8 cellular contexts compared by ENCODE assay signal in genomic region chr10:122051609-122052385, GRCh38.
DNase-seq lines count a peak whose midpoint lies in the region; TF ChIP-seq lines count a peak whose summit lies in the region.

No MANE protein-coding gene starts in this region.

- H3K27ac Mint-ChIP-seq in activated CD4-positive, alpha-beta memory T cell treated with anti-CD3 and anti-CD28 coated beads for 36 hours, result no peak overlapping the region
- H3K27ac Mint-ChIP-seq in activated T-helper 2 cell treated with anti-CD3 and anti-CD28 coated beads, Interferon-gamma antibody, Interleukin-2, Interleukin-4, amounts not matched to agents 10 μg/mL and 5 μg/mL and 100 μg/mL, durations not matched to agents 14 hours and 24 hours and 36 hours, result no peak overlapping the region

- intact Hi-C loops in activated CD4-positive, alpha-beta memory T cell treated with anti-CD3 and anti-CD28 coated beads for 36 hours (cut with micrococcal nuclease), result no loop called here
- intact Hi-C loops in activated T-helper 2 cell treated with anti-CD3 and anti-CD28 coated beads, Interferon-gamma antibody, Interleukin-2, Interleukin-4, amounts not matched to agents 10 μg/mL and 5 μg/mL and 100 μg/mL, durations not matched to agents 14 hours and 24 hours and 36 hours (cut with micrococcal nuclease), result no loop called here

- no peaks in the 10 kb centered on the region; the same call in 1 of the 2 replicates for H3K4me1 ChIP-seq in BE2C

- no peaks in the 10 kb centered on the region for H3K9me3 ChIP-seq in BE2C

- CTCF ChIA-PET in activated CD4-positive, alpha-beta memory T cell treated with anti-CD3 and anti-CD28 coated beads for 36 hours (lab: Charles Lee), result interaction anchor here (0.7 kb wide), 1 partner anchor 11 kb away, joined by 3 read pairs; no protein-coding TSS in a partner anchor

- DNase-seq in BE2C (peak; percentile 58), LNCaP clone FGC (ENCODE audit: low read depth) (peak; percentile 52), coronary artery (ENCODE audit: low spot score) (no peak), medulla oblongata (ENCODE audit: extremely low spot score) (peak; percentile 19), HPDE6-E6E7 (ENCODE audit: extremely low spot score) (no peak)
- no peak for DNase-seq in activated naive CD4-positive, alpha-beta T cell treated with anti-CD3 and anti-CD28 coated beads, Interleukin-2, amount 50 U/mL, for 16 hours
- DNase-seq in activated CD4-positive, alpha-beta memory T cell treated with anti-CD3 and anti-CD28 coated beads for 36 hours, result no peak
- no peak for DNase-seq in activated T-helper 2 cell treated with anti-CD3 and anti-CD28 coated beads, Interferon-gamma antibody, Interleukin-2, Interleukin-4, amounts not matched to agents 10 μg/mL and 5 μg/mL and 100 μg/mL, durations not matched to agents 14 hours and 24 hours and 36 hours (ENCODE audit: low spot score)

- no peaks in the 10 kb centered on the region for H3K36me3 ChIP-seq in BE2C

- no peaks in the 10 kb centered on the region for H3K27me3 ChIP-seq in BE2C

- POLR2A ChIA-PET in activated CD4-positive, alpha-beta memory T cell treated with anti-CD3 and anti-CD28 coated beads for 36 hours (lab: Charles Lee), result no interaction called here

- no peaks in the 10 kb centered on the region for H3K36me3 Mint-ChIP-seq in activated CD4-positive, alpha-beta memory T cell treated with anti-CD3 and anti-CD28 coated beads for 36 hours
- H3K36me3 Mint-ChIP-seq in activated T-helper 2 cell treated with anti-CD3 and anti-CD28 coated beads, Interferon-gamma antibody, Interleukin-2, Interleukin-4, amounts not matched to agents 10 μg/mL and 5 μg/mL and 100 μg/mL, durations not matched to agents 14 hours and 24 hours and 36 hours (ENCODE audit: low read depth), result no peaks in the 10 kb centered on the region

- no peaks in the 10 kb centered on the region for H3K4me1 Mint-ChIP-seq in activated CD4-positive, alpha-beta memory T cell treated with anti-CD3 and anti-CD28 coated beads for 36 hours (ENCODE audit: low read depth)
- H3K4me1 Mint-ChIP-seq in activated T-helper 2 cell treated with anti-CD3 and anti-CD28 coated beads, Interferon-gamma antibody, Interleukin-2, Interleukin-4, amounts not matched to agents 10 μg/mL and 5 μg/mL and 100 μg/mL, durations not matched to agents 14 hours and 24 hours and 36 hours (ENCODE audit: low read depth), result no peaks in the 10 kb centered on the region

- no peak overlapping the region for H3K4me3 ChIP-seq in BE2C (ENCODE audit: low read depth, low read length)
- H3K4me3 ChIP-seq in LNCaP clone FGC (ENCODE audit: low read depth, low read length), result no peak overlapping the region
- no peak overlapping the region for H3K4me3 ChIP-seq in coronary artery

- H3K4me3 Mint-ChIP-seq in activated CD4-positive, alpha-beta memory T cell treated with anti-CD3 and anti-CD28 coated beads for 36 hours, result no peak overlapping the region
- no peak overlapping the region for H3K4me3 Mint-ChIP-seq in activated T-helper 2 cell treated with anti-CD3 and anti-CD28 coated beads, Interferon-gamma antibody, Interleukin-2, Interleukin-4, amounts not matched to agents 10 μg/mL and 5 μg/mL and 100 μg/mL, durations not matched to agents 14 hours and 24 hours and 36 hours (ENCODE audit: low read depth)

- peak overlapping the region in 1 of 2 donors; percentile 72 for H3K27ac ChIP-seq in coronary artery

- H3K9me3 Mint-ChIP-seq in activated CD4-positive, alpha-beta memory T cell treated with anti-CD3 and anti-CD28 coated beads for 36 hours, result no peaks in the 10 kb centered on the region
- no peaks in the 10 kb centered on the region for H3K9me3 Mint-ChIP-seq in activated T-helper 2 cell treated with anti-CD3 and anti-CD28 coated beads, Interferon-gamma antibody, Interleukin-2, Interleukin-4, amounts not matched to agents 10 μg/mL and 5 μg/mL and 100 μg/mL, durations not matched to agents 14 hours and 24 hours and 36 hours

- TF ChIP-seq CTCF in BE2C (IDR thresholded peaks at IDR 0.05; ENCODE audit: low read depth, low read length), result peak; percentile 66
- TF ChIP-seq CTCF in LNCaP clone FGC (IDR thresholded peaks at IDR 0.05; ENCODE audit: control insufficient read depth, extremely low read depth, insufficient read depth), result peak; percentile 63
- TF ChIP-seq CTCF in coronary artery (IDR thresholded peaks at IDR 0.05), result peak; percentile 64

- peaks cover 4% of the 10 kb centered on the region for H3K27me3 Mint-ChIP-seq in activated CD4-positive, alpha-beta memory T cell treated with anti-CD3 and anti-CD28 coated beads for 36 hours
- no peaks in the 10 kb centered on the region for H3K27me3 Mint-ChIP-seq in activated T-helper 2 cell treated with anti-CD3 and anti-CD28 coated beads, Interferon-gamma antibody, Interleukin-2, Interleukin-4, amounts not matched to agents 10 μg/mL and 5 μg/mL and 100 μg/mL, durations not matched to agents 14 hours and 24 hours and 36 hours (ENCODE audit: low read depth)

Comparison
In these comparisons a context has a peak if more than half of its experiments do, and no peak if none do; other contexts are left out.
1. DNase-seq: peak in BE2C (single experiment), LNCaP clone FGC (single experiment) and medulla oblongata (single experiment); none in coronary artery (single experiment), HPDE6-E6E7 (single experiment), activated naive CD4-positive, alpha-beta T cell treated with anti-CD3 and anti-CD28 coated beads, Interleukin-2, amount 50 U/mL, for 16 hours (single experiment), activated CD4-positive, alpha-beta memory T cell treated with anti-CD3 and anti-CD28 coated beads for 36 hours (single experiment) and activated T-helper 2 cell treated with anti-CD3 and anti-CD28 coated beads, Interferon-gamma antibody, Interleukin-2, Interleukin-4, amounts not matched to agents 10 μg/mL and 5 μg/mL and 100 μg/mL, durations not matched to agents 14 hours and 24 hours and 36 hours (single experiment).
2. Peak in every context shown above with its lines, with median percentiles within 50 percentile points of each other: CTCF ChIP-seq.